Comparison of ENCODE assay signal across 8 cellular contexts in genomic region chr2:9178110-9178904, GRCh38. TPM values are rescaled to one million over a fixed set of nuclear protein-coding genes. Genes with fewer than 3 reads are reported as not detected.
DNase-seq lines count a peak whose midpoint lies in the region; ATAC-seq, FAIRE-seq and TF ChIP-seq lines count a peak whose summit lies in the region.

No MANE protein-coding gene starts in this region.

- FAIRE-seq in keratinocyte (lab: Jason Lieb, UNC): no peak

- H3K4me1 Mint-ChIP-seq in HFFc6 (ENCODE audit: low read depth): peaks cover 62% of the 10 kb centered on the region
- no peaks in the 10 kb centered on the region for H3K4me1 Mint-ChIP-seq in activated T-cell treated with anti-CD3 and anti-CD28 coated beads, Interleukin-2, amount 50 U/mL, for 72 hours (ENCODE audit: low read depth)

- H3K36me3 Mint-ChIP-seq in HFFc6 (ENCODE audit: low read depth): no peaks in the 10 kb centered on the region
- peaks cover 0 to 2% of the 10 kb centered on the region in 2 donors for H3K36me3 Mint-ChIP-seq in activated T-cell treated with anti-CD3 and anti-CD28 coated beads, Interleukin-2, amount 50 U/mL, for 72 hours (ENCODE audit: insufficient read depth in 2 of 2)

- TF ChIP-seq CTCF in HFFc6 (IDR thresholded peaks at IDR 0.05) (no peak), RWPE1 (conservative IDR thresholded peaks at IDR 0.05; ENCODE audit: low read depth) (no peak), keratinocyte (optimal IDR thresholded peaks at IDR 0.05 in 1 of 3, IDR thresholded peaks at IDR 0.05 in 1 of 3, conservative IDR thresholded peaks at IDR 0.05 in 1 of 3; ENCODE audit: extremely low read depth in 1 of 3, insufficient read depth in 2 of 3, low read length in 3 of 3) (no peak), thyroid gland (IDR thresholded peaks at IDR 0.05) (no peak)

- POLR2A ChIA-PET in RWPE1 (lab: Yijun Ruan, JAX; ENCODE audit: low non-redundant PET): interaction anchor here (0.6 kb wide), 1 partner anchor 25 kb away, joined by 3 read pairs; no protein-coding TSS in a partner anchor

- H3K9me3 Mint-ChIP-seq in HFFc6: no peaks in the 10 kb centered on the region
- H3K9me3 Mint-ChIP-seq in activated T-cell treated with anti-CD3 and anti-CD28 coated beads, Interleukin-2, amount 50 U/mL, for 72 hours: no peaks in the 10 kb centered on the region

- H3K27me3 Mint-ChIP-seq in HFFc6 (ENCODE audit: insufficient read depth): no peaks in the 10 kb centered on the region; the same call in 1 of the 2 replicates
- H3K27me3 Mint-ChIP-seq in activated T-cell treated with anti-CD3 and anti-CD28 coated beads, Interleukin-2, amount 50 U/mL, for 72 hours (ENCODE audit: low read depth): peaks cover 8% of the 10 kb centered on the region

- TF ChIP-seq POLR2A in thyroid gland (IDR thresholded peaks at IDR 0.05): no peak

- H3K4me2 ChIP-seq in keratinocyte (ENCODE audit: control insufficient read depth, extremely low read depth, insufficient read depth, low read depth, low read length): peak overlapping the region; percentile 83

- no peaks in the 10 kb centered on the region for H3K9me1 ChIP-seq in keratinocyte (ENCODE audit: control insufficient read depth, extremely low read depth, insufficient read depth, low read length)

- peaks cover 41% of the 10 kb centered on the region for H3K4me1 ChIP-seq in keratinocyte (ENCODE audit: control insufficient read depth, extremely low read depth, insufficient read depth, low read length)
- peaks cover 47 to 53% of the 10 kb centered on the region in 2 donors for H3K4me1 ChIP-seq in thyroid gland

- CTCF ChIA-PET in RWPE1 (lab: Yijun Ruan, JAX): interaction anchor here (1.3 kb wide), 1 partner anchor 35 kb away, joined by 5 read pairs; no protein-coding TSS in a partner anchor

- H3K9ac ChIP-seq in keratinocyte (ENCODE audit: control insufficient read depth, extremely low read depth, insufficient read depth, low read length): peak overlapping the region; percentile 88

- no peak for ATAC-seq in GM18517 (IDR thresholded peaks at IDR 0.05; ENCODE audit: unreplicated experiment)
- no peak for ATAC-seq in activated T-cell treated with anti-CD3 and anti-CD28 coated beads, Interleukin-2, amount 50 U/mL, for 72 hours (replicated peaks in 1 of 2)

- H4K20me1 ChIP-seq in keratinocyte (ENCODE audit: control insufficient read depth, extremely low read depth, insufficient read depth, low read length): no peaks in the 10 kb centered on the region

- H3K27ac ChIP-seq in RWPE1: peak overlapping the region; percentile 83
- H3K27ac ChIP-seq in keratinocyte (ENCODE audit: control insufficient read depth, insufficient read depth, low read length): peak overlapping the region; percentile 99
- peak overlapping the region; percentile 91 to 99 (median 97) for H3K27ac ChIP-seq in thyroid gland

- intact Hi-C loops in thyroid gland (cut with DNase I): no loop called here

- peak overlapping the region; percentile 83; the same call in 1 of the 2 replicates for H3K4me3 Mint-ChIP-seq in HFFc6
- H3K4me3 Mint-ChIP-seq in activated T-cell treated with anti-CD3 and anti-CD28 coated beads, Interleukin-2, amount 50 U/mL, for 72 hours: no peak overlapping the region

- dilution Hi-C loops in keratinocyte (cut with MboI; ENCODE audit: extremely low pct_ligation_motif_present, low sequenced_read_pairs): no loop called here

- H3K79me2 ChIP-seq in keratinocyte (ENCODE audit: control insufficient read depth, insufficient read depth, low read length): no peaks in the 10 kb centered on the region

- H3K36me3 ChIP-seq in keratinocyte (ENCODE audit: control insufficient read depth in 2 of 2, extremely low read depth in 1 of 2, insufficient read depth in 2 of 2, low read length in 2 of 2): no peaks in the 10 kb centered on the region
- no peaks in the 10 kb centered on the region for H3K36me3 ChIP-seq in thyroid gland

- H3K27ac Mint-ChIP-seq in HFFc6: peak overlapping the region; percentile 97
- no peak overlapping the region for H3K27ac Mint-ChIP-seq in activated T-cell treated with anti-CD3 and anti-CD28 coated beads, Interleukin-2, amount 50 U/mL, for 72 hours

- H3K27me3 ChIP-seq in keratinocyte (ENCODE audit: control insufficient read depth, extremely low read depth, insufficient read depth, low read length): no peaks in the 10 kb centered on the region
- H3K27me3 ChIP-seq in thyroid gland: no peaks in the 10 kb centered on the region

- H3K9me3 ChIP-seq in keratinocyte (ENCODE audit: control insufficient read depth, low read depth, low read length) (no peaks in the 10 kb centered on the region), thyroid gland (no peaks in the 10 kb centered on the region)

- 18 to 27% methylated on average over 2 of the region's 2 CpGs for WGBS in thyroid gland, 2 donors

- H3K4me3 ChIP-seq in keratinocyte (ENCODE audit: control insufficient read depth in 2 of 3, extremely low read depth in 1 of 3, insufficient read depth in 2 of 3, low read depth in 1 of 3, low read length in 3 of 3): peak overlapping the region in 2 of 3 experiments; percentile 3 to 40
- H3K4me3 ChIP-seq in thyroid gland (replicated peaks in 1 of 3): no peak overlapping the region

- H2AFZ ChIP-seq in keratinocyte (ENCODE audit: control insufficient read depth, low read length): peak overlapping the region; percentile 38

- DNase-seq in HFFc6: no peak
- peak; percentile 72 for DNase-seq in RWPE1 (ENCODE audit: low spot score)
- no peak for DNase-seq in keratinocyte (ENCODE audit: low read depth, low spot score)
- peak; percentile 80 to 84 for DNase-seq in thyroid gland
- DNase-seq in NCI-H1092 (lab: John Stamatoyannopoulos, UW): no peak
- DNase-seq in activated T-cell treated with anti-CD3 and anti-CD28 coated beads, Interleukin-2, amount 50 U/mL, for 72 hours: no peak
- DNase-seq in AG08396 (ENCODE audit: low spot score): no peak

RNA-seq across cellular contexts. Expression of gene ASAP2, which starts 28.3 kb away (rescaled TPM):
- total RNA-seq in HFFc6 (2021; fragmentation: NEBNext Ultra II Directional; extraction: Animal tissue kit (Norgen Biotek cat#: 25700)): 10 to 100 TPM; 31.2 to 37.4 (median 34.3) TPM
- 30.7 to 59.6 TPM (median 54.2 TPM) in 3 replicates for polyA plus RNA-seq in keratinocyte
- polyA plus RNA-seq in keratinocyte (2011; ENCODE audit: low read depth): 44.6 TPM
- 37.2 and 58.2 TPM in 2 replicates for polyA plus RNA-seq in keratinocyte (2011; cell fraction: cytosol; rRNA removed)
- polyA plus RNA-seq in keratinocyte (2011; cell fraction: nucleus; rRNA removed): 62.7 and 72.9 TPM in 2 replicates
- polyA plus RNA-seq in keratinocyte (2012; ENCODE audit: low replicate concordance): 21.4 and 42.3 TPM in 2 replicates
- polyA minus RNA-seq in keratinocyte: 32.0 to 96.8 TPM (median 59.0 TPM) in 3 replicates
- polyA minus RNA-seq in keratinocyte (2011; cell fraction: cytosol; rRNA and poly(A)+ RNA removed): 34.7 TPM
- 47.7 and 89.0 TPM in 2 replicates for polyA minus RNA-seq in keratinocyte (2011; cell fraction: nucleus; rRNA and poly(A)+ RNA removed)
- 10 to 100 TPM; 40.3 to 55.3 (median 47.3) TPM for total RNA-seq in thyroid gland
- under 1 TPM; 0.10 to 0.42 TPM for total RNA-seq in activated T-cell treated with anti-CD3 and anti-CD28 coated beads, Interleukin-2, amount 50 U/mL, for 72 hours

Comparison
In these comparisons a context has a peak if more than half of its experiments do, and no peak if none do; other contexts are left out.
1. DNase-seq: peak in RWPE1 (single experiment) and thyroid gland (2 of 2); none in HFFc6 (single experiment), keratinocyte (single experiment), NCI-H1092 (single experiment), activated T-cell treated with anti-CD3 and anti-CD28 coated beads, Interleukin-2, amount 50 U/mL, for 72 hours (0 of 2) and AG08396 (single experiment).
2. H3K4me3 ChIP-seq: peak in keratinocyte (2 of 3); none in thyroid gland (0 of 3).
3. RNA of gene ASAP2, which starts 28.3 kb away (total RNA-seq): 40.3 to 55.3 TPM in thyroid gland and 31.2 to 37.4 TPM in HFFc6; 0.10 to 0.42 TPM in activated T-cell treated with anti-CD3 and anti-CD28 coated beads, Interleukin-2, amount 50 U/mL, for 72 hours; every median in the first group is over 10 times any median in the second.
4. Peak in every context shown above with its lines, with median percentiles within 50 percentile points of each other: H3K27ac ChIP-seq.